ENCODE assay signal across 8 cellular contexts in the genomic region with DNA sequence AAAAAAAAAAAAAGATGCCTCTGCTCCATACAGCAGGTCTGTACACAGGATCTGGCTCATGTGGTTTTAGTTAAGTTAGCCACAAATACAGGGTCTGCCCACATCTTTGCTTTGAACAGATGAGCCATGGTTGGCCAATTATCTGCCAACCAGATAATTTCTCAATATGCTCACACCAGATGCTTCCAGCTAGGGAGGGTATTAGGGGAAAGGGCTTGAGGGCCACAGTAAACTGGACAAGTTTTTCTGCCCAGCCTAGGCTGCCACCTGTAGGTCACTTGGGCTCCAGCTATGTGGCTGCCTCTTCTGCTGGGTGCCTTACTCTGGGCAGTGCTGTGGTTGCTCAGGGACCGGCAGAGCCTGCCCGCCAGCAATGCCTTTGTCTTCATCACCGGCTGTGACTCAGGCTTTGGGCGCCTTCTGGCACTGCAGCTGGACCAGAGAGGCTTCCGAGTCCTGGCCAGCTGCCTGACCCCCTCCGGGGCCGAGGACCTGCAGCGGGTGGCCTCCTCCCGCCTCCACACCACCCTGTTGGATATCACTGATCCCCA. TPM values are rescaled to one million over a fixed set of nuclear protein-coding genes. Genes with fewer than 3 reads are reported as not detected.
DNase-seq lines count a peak whose midpoint lies in the region; ATAC-seq, FAIRE-seq and TF ChIP-seq lines count a peak whose summit lies in the region.

No MANE protein-coding gene starts in this region.

- 48% methylated on average over 6 of the region's 9 CpGs; no CpG with 5 or more reads in 1 of the 2 donors for WGBS in transverse colon (ENCODE audit: low coverage in 1 of 2), 2 donors

- H3K4me3 ChIP-seq in GM06990 (replicated peaks; ENCODE audit: low read depth, low read length) (no peak overlapping the region), bronchial epithelial cell (ENCODE audit: low read depth, low read length) (no peak overlapping the region), transverse colon (peak overlapping the region in 3 of 4 donors; percentile 6 to 39 (median 7))

- no peak for DNase-seq in GM06990 (ENCODE audit: extremely low read depth, insufficient read length)
- peak; percentile 89 for DNase-seq in NCI-H2196 treated with DMSO at 0.1 percent for 48 hours (lab: John Stamatoyannopoulos, UW; ENCODE audit: unreplicated experiment)
- DNase-seq in bronchial epithelial cell (ENCODE audit: low read depth), result peak; percentile 80
- peak; percentile 72 to 80 for DNase-seq in left colon
- DNase-seq in transverse colon, result peak; percentile 77
- DNase-seq in DMS79 (lab: John Stamatoyannopoulos, UW), result no peak

- no peak for TF ChIP-seq EP300 in transverse colon (IDR thresholded peaks at IDR 0.05; ENCODE audit: low read depth)

- peak; percentile 56 for ATAC-seq in left colon
- ATAC-seq in HG03135 (IDR thresholded peaks at IDR 0.05; ENCODE audit: unreplicated experiment), result no peak
- no peak for ATAC-seq in GM18873 (IDR thresholded peaks at IDR 0.05; ENCODE audit: low FRiP score, unreplicated experiment)

- H3K27me3 ChIP-seq in GM06990 (replicated peaks; ENCODE audit: control insufficient read depth, insufficient read depth, low read length), result no peaks in the 10 kb centered on the region
- H3K27me3 ChIP-seq in bronchial epithelial cell (ENCODE audit: control insufficient read depth, insufficient read depth, low read length), result no peaks in the 10 kb centered on the region
- H3K27me3 ChIP-seq in transverse colon, result no peaks in the 10 kb centered on the region

- H3K36me3 ChIP-seq in GM06990 (ENCODE audit: control insufficient read depth, insufficient read depth, low read length) (peaks cover 8% of the 10 kb centered on the region), bronchial epithelial cell (ENCODE audit: control insufficient read depth, insufficient read depth, low read length) (peaks cover 19% of the 10 kb centered on the region), transverse colon (no peaks in the 10 kb centered on the region)

- in situ Hi-C loops in transverse colon (cut with MboI; ENCODE audit: low pct_ligation_motif_present in 1 of 4, low pct_unique_long_range_greater_than_20kb in 1 of 4, low sequenced_read_pairs in 3 of 4), result loop anchor here in 1 of 4 donors (10.0 kb wide), 1 partner anchor 394 kb away; a partner anchor contains a TSS

- peaks cover 53 to 95% (median 81%) of the 10 kb centered on the region in 4 donors for H3K4me1 ChIP-seq in transverse colon

- peak overlapping the region; percentile 97 to 99 (median 99) for H3K27ac ChIP-seq in transverse colon

- intact Hi-C loops in left colon (cut with DNase I, micrococcal nuclease), result no loop called here
- intact Hi-C loops in transverse colon (cut with DNase I; ENCODE audit: low total_unique reads), result no loop called here

- no peaks in the 10 kb centered on the region for H3K9me3 ChIP-seq in transverse colon

- TF ChIP-seq CTCF in GM06990 (IDR thresholded peaks at IDR 0.05; ENCODE audit: insufficient read depth, low read length, poor library complexity, severe bottlenecking), result peak; percentile 38
- peak; percentile 87 for TF ChIP-seq CTCF in bronchial epithelial cell (IDR thresholded peaks at IDR 0.05; ENCODE audit: insufficient read depth, low read length, severe bottlenecking)
- peak; percentile 42 to 62 (median 59) for TF ChIP-seq CTCF in transverse colon (IDR thresholded peaks at IDR 0.05)

- TF ChIP-seq POLR2A in transverse colon (IDR thresholded peaks at IDR 0.05), result no peak

- FAIRE-seq in bronchial epithelial cell (lab: Jason Lieb, UNC), result no peak

RNA-seq across cellular contexts. Expression of a gene that starts 0.8 kb away (rescaled TPM):
- total RNA-seq in bronchial epithelial cell (1.1 and 2.3 TPM in 2 replicates), left colon (10 to 100 TPM; 34.2 to 37.7 TPM), transverse colon (10 to 100 TPM; 16.5 to 74.4 (median 58.3) TPM)

RNA-seq across cellular contexts. Expression of a gene that starts 5.1 kb away (rescaled TPM):
- total RNA-seq in bronchial epithelial cell (64.5 and 89.1 TPM in 2 replicates), left colon (100 to 1,000 TPM; 266 to 300 TPM), transverse colon (100 to 1,000 TPM; 158 to 494 (median 381) TPM)

RNA-seq across cellular contexts. Expression of a gene that starts 7.8 kb away (rescaled TPM):
- 1,301 and 1,307 TPM in 2 replicates for total RNA-seq in bronchial epithelial cell
- total RNA-seq in left colon, result 1,000 to 10,000 TPM; 1,137 to 1,252 TPM
- total RNA-seq in transverse colon, result 100 to 1,000 TPM; 427 to 723 (median 581) TPM

RNA-seq across cellular contexts. Expression of a gene that starts 13.3 kb away (rescaled TPM):
- total RNA-seq in bronchial epithelial cell (0.79 and 1.3 TPM in 2 replicates), left colon (10 to 100 TPM; 10.2 to 56.5 TPM), transverse colon (100 to 1,000 TPM in 1 of 4 donors, 10 to 100 TPM in 3; 14.4 to 125 (median 23.6) TPM)

RNA-seq across cellular contexts. Expression of a gene that starts 22.0 kb away (rescaled TPM):
- total RNA-seq in bronchial epithelial cell (0.13 and 0.26 TPM in 2 replicates), left colon (1 to 10 TPM; 1.5 to 2.7 TPM), transverse colon (1 to 10 TPM in 1 of 4 donors, under 1 TPM in 3; 0.37 to 1.7 (median 0.60) TPM)

Comparison
In these comparisons a context has a peak if more than half of its experiments do, and no peak if none do; other contexts are left out.
1. DNase-seq: peak in NCI-H2196 treated with DMSO at 0.1 percent for 48 hours (single experiment), bronchial epithelial cell (single experiment), left colon (2 of 2) and transverse colon (single experiment); none in GM06990 (single experiment) and DMS79 (single experiment).
2. H3K4me3 ChIP-seq: peak in transverse colon (3 of 4); none in GM06990 (single experiment) and bronchial epithelial cell (single experiment).
3. Peak in every context shown above with its lines, with median percentiles within 50 percentile points of each other: CTCF ChIP-seq.